9 cellular contexts compared by ENCODE assay signal in the genomic region with DNA sequence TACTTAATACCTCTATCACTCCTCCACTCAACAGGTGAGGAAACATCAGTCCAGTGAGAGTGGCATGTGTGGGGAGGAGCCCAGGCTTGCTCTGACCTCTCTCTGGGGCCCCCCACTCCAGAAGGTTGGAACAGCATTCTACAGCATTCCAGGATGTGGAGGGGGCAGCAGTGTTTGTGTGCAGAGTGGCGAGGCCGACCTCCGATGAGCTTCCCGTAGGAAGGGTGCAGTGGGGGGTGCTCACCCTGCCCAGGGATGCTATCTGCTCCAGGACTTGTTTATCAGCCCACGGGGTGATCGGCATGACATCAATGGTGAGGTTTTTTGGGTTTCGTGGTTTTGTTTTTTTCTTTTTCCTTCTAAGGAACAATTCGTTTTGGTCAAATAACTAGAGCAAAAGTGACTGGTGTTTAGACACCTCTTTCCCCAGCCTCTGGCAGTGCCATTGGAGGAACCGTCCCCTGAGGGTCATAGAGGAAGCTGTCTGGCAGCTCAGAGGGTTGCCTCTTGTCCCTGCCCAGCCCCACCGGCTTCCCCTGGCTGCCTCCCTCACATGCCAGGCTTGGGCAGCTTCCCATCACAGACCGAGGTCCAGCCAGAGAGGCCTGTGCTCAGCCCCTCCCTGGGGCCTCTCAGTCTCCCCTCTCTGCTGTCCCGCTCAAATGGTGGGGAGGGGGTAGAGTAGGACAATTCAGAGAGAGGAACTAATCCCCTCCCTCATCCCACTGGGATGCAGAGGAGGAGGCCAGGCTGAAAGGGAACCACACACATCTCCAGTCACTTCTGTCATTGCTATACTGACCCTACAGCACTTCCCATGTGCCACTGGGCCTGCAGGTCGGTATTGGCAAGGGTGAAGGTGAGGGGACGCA.
DNase-seq lines count a peak whose midpoint lies in the region; ATAC-seq, FAIRE-seq and TF ChIP-seq lines count a peak whose summit lies in the region.
"Had no signal": no experiment of that assay in that cellular context is flagged by ENCODE, and none has a peak within 500 bp of the region (broad histone marks: within the 10 kb centered on the region; RNA-seq: fewer than 3 reads in every experiment).

No MANE protein-coding gene starts in this region.

- 38 to 46% methylated on average over 14 of the region's 14 CpGs for WGBS in aorta, 2 donors

- H3K36me3 Mint-ChIP-seq in brain: no peaks in the 10 kb centered on the region

- H3K27me3 ChIP-seq in mucosa of stomach (ENCODE audit: control insufficient read depth, insufficient read depth, low read length): no peaks in the 10 kb centered on the region
- no peaks in the 10 kb centered on the region for H3K27me3 ChIP-seq in aorta (ENCODE audit: control insufficient read depth in 1 of 2, insufficient read depth in 2 of 2, low read length in 1 of 2)

- H3K9me3 Mint-ChIP-seq in brain: no peaks in the 10 kb centered on the region

- no peak for TF ChIP-seq CTCF in brain (conservative IDR thresholded peaks at IDR 0.05)

- H3K27me3 Mint-ChIP-seq in brain: peaks cover 5% of the 10 kb centered on the region

- no peak overlapping the region for H3K27ac ChIP-seq in aorta (ENCODE audit: low read depth in 1 of 2, low read length in 2 of 2)

- peak overlapping the region; percentile 58 for H3K9ac ChIP-seq in mucosa of stomach (ENCODE audit: low read length)

- intact Hi-C loops in Right ventricle myocardium inferior (cut with DNase I) (loop anchor here (2.0 to 5.0 kb wide), 5 partner anchors 89 to 355 kb away; partner anchors contain the start of gene ZFP36L2), cardiac septum (cut with DNase I) (loop anchor here (2.0 to 10.0 kb wide), 5 partner anchors 99 to 352 kb away; no protein-coding TSS in a partner anchor), aorta (cut with DNase I) (no loop called here)

- no peaks in the 10 kb centered on the region for H3K36me3 ChIP-seq in mucosa of stomach (ENCODE audit: control insufficient read depth, insufficient read depth, low read length)
- no peaks in the 10 kb centered on the region for H3K36me3 ChIP-seq in aorta (ENCODE audit: control insufficient read depth in 1 of 2, insufficient read depth in 2 of 2, low read length in 1 of 2)

- peak overlapping the region in 4 of 5 experiments; percentile 3 to 94 (median 42) for H3K27ac Mint-ChIP-seq in brain

- peaks cover 72% of the 10 kb centered on the region for H3K4me1 ChIP-seq in mucosa of stomach (ENCODE audit: control insufficient read depth, insufficient read depth, low read length)
- no peaks in the 10 kb centered on the region for H3K4me1 ChIP-seq in aorta (ENCODE audit: control insufficient read depth in 1 of 2, insufficient read depth in 2 of 2, low read length in 2 of 2)

- H3K9me3 ChIP-seq in mucosa of stomach (ENCODE audit: control insufficient read depth, low read length) (no peaks in the 10 kb centered on the region), aorta (ENCODE audit: control insufficient read depth, low read length) (no peaks in the 10 kb centered on the region)

- DNase-seq in Right ventricle myocardium inferior (ENCODE audit: missing footprints) (peak; percentile 80), cardiac septum (ENCODE audit: low spot score) (no peak), aorta (peak in 1 of 2 donors; percentile 84), left lobe of liver (ENCODE audit: low spot score) (no peak), urothelium cell line (ENCODE audit: low spot score) (no peak)
- DNase-seq: COR-L47 had no signal

- ATAC-seq in Right ventricle myocardium inferior (peak; percentile 40), aorta (ENCODE audit: low FRiP score) (peak; percentile 17), HG03460 (IDR thresholded peaks at IDR 0.05; ENCODE audit: unreplicated experiment) (no peak), left lobe of liver (no peak)

- peaks cover 45% of the 10 kb centered on the region for H3K4me1 Mint-ChIP-seq in brain

- no peak for FAIRE-seq in urothelium cell line (lab: Jason Lieb, UNC)

- no peak overlapping the region for H3K4me3 Mint-ChIP-seq in brain

- H3K4me3 ChIP-seq in mucosa of stomach (ENCODE audit: low read length) (no peak overlapping the region), aorta (ENCODE audit: low read length in 2 of 2) (no peak overlapping the region)

Comparison
In these comparisons a context has a peak if more than half of its experiments do, and no peak if none do; other contexts are left out.
1. ATAC-seq: peak in Right ventricle myocardium inferior (single experiment) and aorta (single experiment); none in HG03460 (single experiment) and left lobe of liver (single experiment).
2. intact Hi-C loops: an anchor here in Right ventricle myocardium inferior (2.0 to 5.0 kb wide) and cardiac septum (2.0 to 10.0 kb wide); none called in aorta.